Comparison of ENCODE assay signal across 17 cellular contexts in the genomic region with DNA sequence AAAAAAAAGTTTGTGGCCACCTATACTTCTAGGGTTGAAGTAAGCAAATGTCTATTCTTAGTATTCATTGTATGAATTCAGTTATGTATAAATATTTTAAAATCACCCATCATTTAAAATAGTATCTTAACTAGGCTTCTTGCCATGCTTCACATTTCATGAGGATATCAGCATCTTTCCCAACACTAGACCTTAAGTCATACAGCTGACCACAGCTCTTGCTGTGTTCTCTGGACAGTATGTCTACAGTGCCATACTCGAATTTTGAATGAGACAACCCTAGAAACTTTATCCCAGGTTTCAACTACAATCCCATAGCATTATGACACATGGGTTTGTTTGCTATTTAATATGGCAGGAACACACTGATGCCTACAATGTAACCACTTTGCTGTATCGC.
"Had no signal": no experiment of that assay in that cellular context is flagged by ENCODE, and none has a peak within 500 bp of the region (broad histone marks: within the 10 kb centered on the region; RNA-seq: fewer than 3 reads in every experiment).

No MANE protein-coding gene starts in this region.

- H3K27me3 Mint-ChIP-seq: activated CD4-positive, alpha-beta T cell treated with anti-CD3 and anti-CD28 coated beads, Interleukin-2, amount 10 ng/mL, durations not matched to agents 24 days and 14 days; activated naive CD4-positive, alpha-beta T cell treated with anti-CD3 and anti-CD28 coated beads, Interleukin-2, amount 50 U/mL, for 24 hours; naive thymus-derived CD4-positive, alpha-beta T cell had no signal

- H3K4me1 Mint-ChIP-seq: activated naive CD4-positive, alpha-beta T cell treated with anti-CD3 and anti-CD28 coated beads, Interleukin-2, amount 50 U/mL, for 24 hours had no signal

- H3K27ac Mint-ChIP-seq: activated naive CD4-positive, alpha-beta T cell treated with anti-CD3 and anti-CD28 coated beads, Interleukin-2, amount 50 U/mL, for 24 hours had no signal

- H3K9me3 ChIP-seq: right lobe of liver, spleen, suprapubic skin, upper lobe of right lung had no signal

- H3K27me3 ChIP-seq: brain microvascular endothelial cell, dorsolateral prefrontal cortex, right lobe of liver, spleen, suprapubic skin, upper lobe of right lung had no signal

- DNase-seq: activated CD4-positive, alpha-beta T cell treated with anti-CD3 and anti-CD28 coated beads, Interleukin-2, amount 10 ng/mL, durations not matched to agents 24 days and 14 days; activated effector memory CD4-positive, alpha-beta T cell treated with Interleukin-2 at 50 U/mL for 16 hours; brain microvascular endothelial cell; dorsolateral prefrontal cortex; glutamatergic neuron; left cardiac atrium; naive thymus-derived CD4-positive, alpha-beta T cell; right lobe of liver; spleen; stimulated activated CD4-positive, alpha-beta T cell treated with anti-CD3 and anti-CD28 coated beads, Interleukin-1b, Interleukin-23, amount 100 ng/mL, for 48 hours; stimulated activated naive CD8-positive, alpha-beta T cell treated with anti-CD3 and anti-CD28 coated beads, Interleukin-15, Interleukin-2, amounts not matched to agents 100 U/mL and 50 U/mL, for 24 hours; T-helper 1 cell; upper lobe of right lung had no signal

- H3K4me3 Mint-ChIP-seq: activated CD4-positive, alpha-beta T cell treated with anti-CD3 and anti-CD28 coated beads, Interleukin-2, amount 10 ng/mL, durations not matched to agents 24 days and 14 days; activated naive CD4-positive, alpha-beta T cell treated with anti-CD3 and anti-CD28 coated beads, Interleukin-2, amount 50 U/mL, for 24 hours; naive thymus-derived CD4-positive, alpha-beta T cell; WTC11 had no signal

- H3K27ac ChIP-seq: brain microvascular endothelial cell, dorsolateral prefrontal cortex, SK-N-MC, suprapubic skin, upper lobe of right lung had no signal

- ATAC-seq: left cardiac atrium; naive thymus-derived CD4-positive, alpha-beta T cell; stimulated activated naive CD8-positive, alpha-beta T cell treated with anti-CD3 and anti-CD28 coated beads, Interleukin-15, Interleukin-2, amounts not matched to agents 100 U/mL and 50 U/mL, for 24 hours; upper lobe of right lung; WTC11 had no signal

- H3K9me3 Mint-ChIP-seq: activated CD4-positive, alpha-beta T cell treated with anti-CD3 and anti-CD28 coated beads, Interleukin-2, amount 10 ng/mL, durations not matched to agents 24 days and 14 days; activated naive CD4-positive, alpha-beta T cell treated with anti-CD3 and anti-CD28 coated beads, Interleukin-2, amount 50 U/mL, for 24 hours; WTC11 had no signal

- H3K4me3 ChIP-seq: dorsolateral prefrontal cortex, right lobe of liver, SK-N-MC, spleen, suprapubic skin, upper lobe of right lung had no signal
